18 cellular contexts compared by ENCODE assay signal in genomic region chr13:62113145-62113544, GRCh38.
A peak's percentile ranks its signal among the peaks of the same experiment; 100 is the strongest.
DNase-seq lines count a peak whose midpoint lies in the region; FAIRE-seq and TF ChIP-seq lines count a peak whose summit lies in the region.
"Had no signal": no experiment of that assay in that cellular context is flagged by ENCODE, and none has a peak within 500 bp of the region (broad histone marks: within the 10 kb centered on the region; RNA-seq: fewer than 3 reads in every experiment).

No MANE protein-coding gene starts in this region.

- intact Hi-C loops in esophagus squamous epithelium (cut with DNase I): no loop called here

- H3K36me3 ChIP-seq in esophagus squamous epithelium: no peaks in the 10 kb centered on the region
- H3K36me3 ChIP-seq: Peyer's patch had no signal

- no peaks in the 10 kb centered on the region for H3K27me3 ChIP-seq in esophagus squamous epithelium
- H3K27me3 ChIP-seq: Peyer's patch had no signal

- no peak for TF ChIP-seq CTCF in epithelial cell of esophagus (IDR thresholded peaks at IDR 0.05; ENCODE audit: insufficient read depth, low read depth, low read length, missing control alignments)
- TF ChIP-seq CTCF in esophagus squamous epithelium (IDR thresholded peaks at IDR 0.05): no peak

- H3K4me3 ChIP-seq in epithelial cell of esophagus (ENCODE audit: low read length) (no peak overlapping the region), esophagus squamous epithelium (no peak overlapping the region)
- H3K4me3 ChIP-seq: Peyer's patch, SK-N-MC had no signal

- H3K9me3 ChIP-seq in esophagus squamous epithelium: no peaks in the 10 kb centered on the region
- H3K9me3 ChIP-seq: Peyer's patch had no signal

- no peaks in the 10 kb centered on the region for H3K4me1 ChIP-seq in esophagus squamous epithelium
- H3K4me1 ChIP-seq: Peyer's patch had no signal

- no peak for FAIRE-seq in GM12892 (lab: Jason Lieb, UNC)
- FAIRE-seq: GM19239, H54 had no signal

- TF ChIP-seq POLR2A in GM12892 (IDR thresholded peaks at IDR 0.05; ENCODE audit: low read depth, low read length) (no peak), esophagus squamous epithelium (IDR thresholded peaks at IDR 0.05) (no peak)

- peak; percentile 2 for DNase-seq in NCI-H2171 treated with DMSO at 0.1 percent for 48 hours (lab: John Stamatoyannopoulos, UW)
- no peak for DNase-seq in NCI-H2171 (lab: John Stamatoyannopoulos, UW)
- DNase-seq in NCI-H69 (lab: John Stamatoyannopoulos, UW): peak; percentile 60
- DNase-seq in epithelial cell of esophagus (ENCODE audit: low read depth): peak; percentile 7
- DNase-seq in GM12892 (ENCODE audit: insufficient read length): no peak
- DNase-seq in esophagus squamous epithelium (lab: John Stamatoyannopoulos, UW): no peak
- DNase-seq in T-helper 2 cell: no peak
- DNase-seq in globus pallidus (ENCODE audit: low spot score): no peak
- DNase-seq: C1 segment of cervical spinal cord, Kasumi-1, MM.1S, NCI-H1105, NCI-H1694 treated with DMSO at 0.1 percent for 48 hours, Peyer's patch, Right ventricle myocardium superior had no signal

- H3K27ac ChIP-seq in esophagus squamous epithelium: no peak overlapping the region
- H3K27ac ChIP-seq: Peyer's patch, SK-N-MC had no signal

- WGBS in esophagus squamous epithelium, 2 donors: 53 to 88% methylated on average over 1 of the region's 1 CpG

Comparison
In these comparisons a context has a peak if more than half of its experiments do, and no peak if none do; other contexts are left out.
1. DNase-seq: peak in NCI-H2171 treated with DMSO at 0.1 percent for 48 hours (single experiment), NCI-H69 (single experiment) and epithelial cell of esophagus (single experiment); none in NCI-H2171 (single experiment), GM12892 (single experiment), esophagus squamous epithelium (single experiment), T-helper 2 cell (0 of 5) and globus pallidus (single experiment).